28 cellular contexts compared by ENCODE assay signal in the genomic region with DNA sequence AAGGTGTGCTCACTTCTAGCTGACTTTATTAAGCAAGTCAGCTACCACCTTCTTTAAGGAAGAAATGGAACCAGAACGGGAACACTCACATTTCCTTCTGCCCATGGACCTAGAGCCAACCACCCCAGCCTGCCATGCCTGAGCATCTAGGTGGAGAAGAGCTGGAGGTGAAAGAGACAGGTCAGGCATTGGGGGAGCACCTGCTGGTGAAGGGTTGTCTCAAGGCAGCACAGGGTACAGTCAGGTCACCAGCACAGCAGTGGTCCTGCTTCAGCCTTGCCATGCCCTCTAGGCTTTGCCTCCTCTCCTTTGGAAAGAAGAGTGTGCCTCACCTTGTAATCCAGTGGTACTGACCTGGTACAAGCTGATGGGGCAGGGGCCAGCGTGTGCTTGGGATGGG.
"Had no signal": no experiment of that assay in that cellular context is flagged by ENCODE, and none has a peak within 500 bp of the region (broad histone marks: within the 10 kb centered on the region; RNA-seq: fewer than 3 reads in every experiment).

No MANE protein-coding gene starts in this region.

- H3K27ac ChIP-seq: brain microvascular endothelial cell, WERI-Rb-1 had no signal

- H3K27ac Mint-ChIP-seq: activated B cell treated with CpG ODN at 0.5 μM for 24 hours; activated CD4-positive, alpha-beta memory T cell treated with anti-CD3 and anti-CD28 coated beads for 36 hours; activated naive CD8-positive, alpha-beta T cell; activated T-helper 17 cell treated with anti-CD3 and anti-CD28 coated beads, Interleukin-2, amount 50 U/mL, for 72 hours; T-cell; T-helper 1 cell treated with Interleukin-12 subunit alpha and Interleukin-12 subunit beta and Interleukin-4 antibody, amounts not matched to agents 30 μg/mL and 1 μg/mL, for 36 hours had no signal

- H3K36me3 ChIP-seq: brain microvascular endothelial cell, WERI-Rb-1 had no signal

- H3K9me3 Mint-ChIP-seq: activated B cell treated with CpG ODN at 0.5 μM for 24 hours; activated CD4-positive, alpha-beta memory T cell treated with anti-CD3 and anti-CD28 coated beads for 36 hours; activated T-cell treated with anti-CD3 and anti-CD28 coated beads, Interleukin-2, amount 50 U/mL, for 4 hours; activated T-helper 17 cell treated with anti-CD3 and anti-CD28 coated beads, Interleukin-2, amount 50 U/mL, for 72 hours; T-cell; T-helper 1 cell treated with Interleukin-12 subunit alpha and Interleukin-12 subunit beta and Interleukin-4 antibody, amounts not matched to agents 30 μg/mL and 1 μg/mL, for 36 hours had no signal

- H3K4me3 Mint-ChIP-seq: activated B cell treated with CpG ODN at 0.5 μM for 24 hours; activated CD4-positive, alpha-beta memory T cell treated with anti-CD3 and anti-CD28 coated beads for 36 hours; activated naive CD8-positive, alpha-beta T cell; activated T-cell treated with anti-CD3 and anti-CD28 coated beads, Interleukin-2, amount 50 U/mL, for 4 hours; activated T-helper 17 cell treated with anti-CD3 and anti-CD28 coated beads, Interleukin-2, amount 50 U/mL, for 72 hours; T-cell; T-helper 1 cell treated with Interleukin-12 subunit alpha and Interleukin-12 subunit beta and Interleukin-4 antibody, amounts not matched to agents 30 μg/mL and 1 μg/mL, for 36 hours had no signal

- H3K36me3 Mint-ChIP-seq: activated CD4-positive, alpha-beta memory T cell treated with anti-CD3 and anti-CD28 coated beads for 36 hours; activated naive CD8-positive, alpha-beta T cell; T-cell had no signal

- ATAC-seq: activated CD4-positive, CD25-positive, alpha-beta regulatory T cell treated with anti-CD3 and anti-CD28 coated beads, Interleukin-2, amount 50 U/mL, for 24 hours; activated T-cell treated with anti-CD3 and anti-CD28 coated beads, Interleukin-2, amount 50 U/mL, for 4 hours; activated T-helper 17 cell treated with anti-CD3 and anti-CD28 coated beads, Interleukin-2, amount 50 U/mL, for 72 hours; esophagus mucosa; T-cell had no signal

- H3K4me1 Mint-ChIP-seq: activated B cell treated with CpG ODN at 0.5 μM for 24 hours; activated T-helper 17 cell treated with anti-CD3 and anti-CD28 coated beads, Interleukin-2, amount 50 U/mL, for 72 hours; T-cell had no signal

- DNase-seq: activated B cell treated with CpG ODN at 0.5 μM for 24 hours; activated CD4-positive, alpha-beta memory T cell treated with anti-CD3 and anti-CD28 coated beads for 36 hours; activated CD4-positive, alpha-beta T cell treated with anti-CD3 and anti-CD28 coated beads for 48 hours; activated CD8-positive, alpha-beta memory T cell treated with anti-CD3 and anti-CD28 coated beads, Interleukin-2, amount 50 U/mL, for 48 hours; activated effector memory CD4-positive, alpha-beta T cell treated with Interleukin-2 at 50 U/mL for 16 hours; activated gamma-delta T cell treated with Interleukin-2 at 50 U/mL for 16 hours; activated naive CD4-positive, alpha-beta T cell treated with anti-CD3 and anti-CD28 coated beads, Interleukin-2, amount 50 U/mL, for 16 hours; activated naive CD4-positive, alpha-beta T cell treated with Interleukin-2 at 50 U/mL for 16 hours; activated T-cell treated with anti-CD3 and anti-CD28 coated beads for 4 hours; activated T-cell treated with anti-CD3 and anti-CD28 coated beads, Interleukin-2, amount 50 U/mL, for 4 hours; amniotic stem cell; anterior cingulate cortex; brain microvascular endothelial cell; caudate nucleus; cortex of kidney; dermis blood vessel endothelial cell; effector CD8-positive, alpha-beta T cell; foreskin fibroblast; glutamatergic neuron; SW 1271; T-cell; T-helper 9 cell; WERI-Rb-1 had no signal
